ENCODE assay signal across 8 cellular contexts in the genomic region with DNA sequence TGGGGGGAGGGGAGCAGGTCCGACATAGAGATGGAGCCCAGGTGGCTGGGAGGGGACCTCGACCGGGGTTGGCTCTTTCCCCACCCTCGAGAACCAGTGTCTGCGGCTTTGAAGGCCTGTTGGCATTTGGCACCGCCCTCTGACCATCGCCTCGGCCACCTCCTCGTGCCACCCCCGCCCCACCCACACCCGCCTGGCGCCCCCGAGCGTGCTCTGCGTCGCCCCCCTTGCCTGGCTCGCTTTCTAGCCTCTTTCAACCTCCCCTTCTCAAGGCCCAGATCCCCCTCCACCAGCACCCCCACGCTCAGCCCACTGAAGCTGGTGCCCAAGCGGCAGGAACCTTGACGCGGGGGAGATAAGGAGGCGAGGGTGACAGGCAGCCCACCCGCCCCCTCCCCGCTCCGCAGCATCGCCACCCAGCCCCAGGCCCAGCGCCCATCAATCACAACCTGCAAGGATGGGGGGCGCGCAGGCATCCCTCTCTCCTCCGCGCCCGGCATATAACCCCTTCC. TPM values are rescaled to one million over a fixed set of nuclear protein-coding genes. Genes with fewer than 3 reads are reported as not detected.
DNase-seq lines count a peak whose midpoint lies in the region; ATAC-seq and TF ChIP-seq lines count a peak whose summit lies in the region.

No MANE protein-coding gene starts in this region.

- peak overlapping the region; percentile 86 for H3K9ac ChIP-seq in BLaER1
- H3K9ac ChIP-seq in H9 (ENCODE audit: extremely low read depth, insufficient read length, low read length), result peak overlapping the region; percentile 43
- H3K9ac ChIP-seq in skeletal muscle tissue (ENCODE audit: low read depth in 1 of 3, low read length in 3 of 3), result peak overlapping the region; percentile 74 to 89 (median 88)

- peaks cover 15% of the 10 kb centered on the region for H3K23me2 ChIP-seq in H9 (ENCODE audit: insufficient read length, low read depth, low read length, poor library complexity, severe bottlenecking)

- CTCF ChIA-PET in activated CD4-positive, alpha-beta memory T cell treated with anti-CD3 and anti-CD28 coated beads, Interleukin-2, amount 10 ng/mL, durations not matched to agents 7 days and 5 days (lab: Charles Lee), result interaction anchor here (3.0 kb wide), 1 partner anchor 32 kb away, joined by 15 read pairs; no protein-coding TSS in a partner anchor

- peak overlapping the region; percentile 98 for H3K4me3 Mint-ChIP-seq in H9
- H3K4me3 Mint-ChIP-seq in activated CD4-positive, alpha-beta memory T cell treated with anti-CD3 and anti-CD28 coated beads, Interleukin-2, amount 10 ng/mL, durations not matched to agents 7 days and 5 days, result peak overlapping the region; percentile 93

- no peak overlapping the region for H3K4ac ChIP-seq in H9 (ENCODE audit: low read depth, low read length)

- H3K79me1 ChIP-seq in H9 (ENCODE audit: insufficient read depth, low read depth, low read length, poor library complexity, severe bottlenecking), result peaks cover 4% of the 10 kb centered on the region

- H2BK15ac ChIP-seq in H9 (ENCODE audit: low read depth, low read length), result no peak overlapping the region

- ATAC-seq in HG02973 (IDR thresholded peaks at IDR 0.05; ENCODE audit: unreplicated experiment), result no peak

- H2BK20ac ChIP-seq in H9 (ENCODE audit: low read depth, low read length, poor library complexity, severe bottlenecking), result no peak overlapping the region

- H3K4me1 ChIP-seq in BLaER1 (peaks cover 65% of the 10 kb centered on the region), H9 (ENCODE audit: insufficient read depth, low read length) (peaks cover 4% of the 10 kb centered on the region; the same call in 1 of the 2 replicates), left ventricle myocardium inferior (peaks cover 60% of the 10 kb centered on the region), skeletal muscle tissue (ENCODE audit: control insufficient read depth in 3 of 3, insufficient read depth in 3 of 3, low read length in 3 of 3) (peaks cover 66 to 70% (median 67%) of the 10 kb centered on the region in 3 donors)

- no peaks in the 10 kb centered on the region for H3K9me3 ChIP-seq in BLaER1
- no peaks in the 10 kb centered on the region for H3K9me3 ChIP-seq in H9 (ENCODE audit: control insufficient read depth, low read depth, low read length)
- no peaks in the 10 kb centered on the region for H3K9me3 ChIP-seq in left ventricle myocardium inferior (replicated peaks)
- no peaks in the 10 kb centered on the region for H3K9me3 ChIP-seq in skeletal muscle tissue (ENCODE audit: control insufficient read depth in 3 of 3, low read length in 3 of 3)

- H2AK5ac ChIP-seq in H9 (ENCODE audit: insufficient read length, low read length), result no peak overlapping the region

- peaks cover 37 to 55% of the 10 kb centered on the region in 2 experiments for H3K4me1 Mint-ChIP-seq in H9
- peaks cover 64% of the 10 kb centered on the region for H3K4me1 Mint-ChIP-seq in activated CD4-positive, alpha-beta memory T cell treated with anti-CD3 and anti-CD28 coated beads, Interleukin-2, amount 10 ng/mL, durations not matched to agents 7 days and 5 days

- no peak overlapping the region for H2BK12ac ChIP-seq in H9 (ENCODE audit: insufficient read length, low read depth, low read length)

- H4K8ac ChIP-seq in H9 (replicated peaks; ENCODE audit: insufficient read length, low read depth, low read length), result no peak overlapping the region

- H3T11ph ChIP-seq in H9 (ENCODE audit: low read length), result no peak overlapping the region

- H3K4me3 ChIP-seq in BLaER1 (peak overlapping the region; percentile 87), left ventricle myocardium inferior (peak overlapping the region; percentile 92), skeletal muscle tissue (ENCODE audit: low read length in 3 of 3) (peak overlapping the region; percentile 69 to 77 (median 72))

- H3K4me2 ChIP-seq in BLaER1, result peak overlapping the region; percentile 98
- H3K4me2 ChIP-seq in H9 (ENCODE audit: insufficient read depth, insufficient read length, low read length), result peak overlapping the region; percentile 68

- H3K27ac Mint-ChIP-seq in H9, result peak overlapping the region in 1 of 3 experiments; percentile 88; a peak in 2 of 7 replicates
- no peak overlapping the region for H3K27ac Mint-ChIP-seq in activated CD4-positive, alpha-beta memory T cell treated with anti-CD3 and anti-CD28 coated beads, Interleukin-2, amount 10 ng/mL, durations not matched to agents 7 days and 5 days

- H4K5ac ChIP-seq in H9 (ENCODE audit: insufficient read length, low read depth, low read length), result no peak overlapping the region

- H4K91ac ChIP-seq in H9 (ENCODE audit: insufficient read length, low read depth, low read length), result no peak overlapping the region

- H3K56ac ChIP-seq in H9 (ENCODE audit: insufficient read length, low read depth, low read length), result no peak overlapping the region

- no peak overlapping the region for H3K23ac ChIP-seq in H9 (ENCODE audit: insufficient read length, low read depth, low read length)

- H3K36me3 ChIP-seq in BLaER1 (peaks cover 41% of the 10 kb centered on the region), left ventricle myocardium inferior (peaks cover 9% of the 10 kb centered on the region), skeletal muscle tissue (ENCODE audit: control insufficient read depth in 3 of 3, insufficient read depth in 3 of 3, low read length in 3 of 3) (peaks cover 9 to 19% (median 15%) of the 10 kb centered on the region in 3 donors)

- intact Hi-C loops in left ventricle myocardium inferior (cut with micrococcal nuclease), result no loop called here

- no peaks in the 10 kb centered on the region for H3K27me3 Mint-ChIP-seq in H9 (ENCODE audit: low read depth)
- no peaks in the 10 kb centered on the region for H3K27me3 Mint-ChIP-seq in activated CD4-positive, alpha-beta memory T cell treated with anti-CD3 and anti-CD28 coated beads, Interleukin-2, amount 10 ng/mL, durations not matched to agents 7 days and 5 days

- no peak overlapping the region for H3K18ac ChIP-seq in H9 (ENCODE audit: insufficient read length, low read depth, low read length)

- H3K27ac ChIP-seq in BLaER1, result peak overlapping the region; percentile 80
- no peak overlapping the region for H3K27ac ChIP-seq in H9 (ENCODE audit: insufficient read length, low read depth, low read length)
- H3K27ac ChIP-seq in left ventricle myocardium inferior (replicated peaks), result peak overlapping the region; percentile 80
- peak overlapping the region; percentile 99 for H3K27ac ChIP-seq in skeletal muscle tissue (ENCODE audit: low read depth, low read length)

- H3K14ac ChIP-seq in H9 (ENCODE audit: insufficient read depth, low read length), result peak overlapping the region; percentile 68

- H3K36me3 Mint-ChIP-seq in H9 (ENCODE audit: insufficient read depth in 1 of 3, low read depth in 3 of 3), result peaks cover 25 to 39% (median 36%) of the 10 kb centered on the region in 3 experiments
- peaks cover 36% of the 10 kb centered on the region for H3K36me3 Mint-ChIP-seq in activated CD4-positive, alpha-beta memory T cell treated with anti-CD3 and anti-CD28 coated beads, Interleukin-2, amount 10 ng/mL, durations not matched to agents 7 days and 5 days (ENCODE audit: low read depth)

- peaks cover 9% of the 10 kb centered on the region; the same call in 1 of the 2 replicates for H3K79me2 ChIP-seq in H9 (ENCODE audit: insufficient read depth, low read length)

- H2BK5ac ChIP-seq in H9 (ENCODE audit: insufficient read length, low read length), result no peak overlapping the region

- WGBS in H9 (ENCODE audit: extremely low coverage, insufficient read length, low lambda C conversion rate), result no CpG with 5 or more reads among the region's 32 CpGs

- H4K20me1 ChIP-seq in BLaER1 (peaks cover 55% of the 10 kb centered on the region), H9 (ENCODE audit: control insufficient read depth, insufficient read depth, insufficient read length) (peaks cover 4% of the 10 kb centered on the region)

- H3K27me3 ChIP-seq in BLaER1 (no peaks in the 10 kb centered on the region), H9 (ENCODE audit: insufficient read depth, low read length) (peaks cover 4% of the 10 kb centered on the region; the same call in 1 of the 2 replicates), left ventricle myocardium inferior (ENCODE audit: low read depth) (no peaks in the 10 kb centered on the region), skeletal muscle tissue (ENCODE audit: control insufficient read depth in 3 of 3, insufficient read depth in 3 of 3, low read length in 3 of 3) (no peaks in the 10 kb centered on the region)

- no peak overlapping the region for H2BK120ac ChIP-seq in H9 (ENCODE audit: low read depth, low read length, poor library complexity, severe bottlenecking)

- TF ChIP-seq CTCF in H9 (conservative IDR thresholded peaks at IDR 0.05) (no peak), left ventricle myocardium inferior (IDR thresholded peaks at IDR 0.05; ENCODE audit: borderline replicate concordance) (no peak), GM10266 (IDR thresholded peaks at IDR 0.05; ENCODE audit: control insufficient read depth, insufficient read depth, low read depth, missing control alignments) (no peak)

- DNase-seq in H9, result peak; percentile 73
- peak; percentile 31 for DNase-seq in activated CD4-positive, alpha-beta memory T cell treated with anti-CD3 and anti-CD28 coated beads, Interleukin-2, amount 10 ng/mL, durations not matched to agents 7 days and 5 days
- no peak for DNase-seq in left ventricle myocardium inferior
- no peak for DNase-seq in GM10266 (ENCODE audit: extremely low spot score)
- DNase-seq in middle frontal gyrus (ENCODE audit: extremely low spot score, low spot score), result no peak

- H3K9me3 Mint-ChIP-seq in H9, result peaks cover 0 to 7% of the 10 kb centered on the region in 2 experiments; a peak in 1 of 5 replicates
- no peaks in the 10 kb centered on the region for H3K9me3 Mint-ChIP-seq in activated CD4-positive, alpha-beta memory T cell treated with anti-CD3 and anti-CD28 coated beads, Interleukin-2, amount 10 ng/mL, durations not matched to agents 7 days and 5 days

- POLR2A ChIA-PET in activated CD4-positive, alpha-beta memory T cell treated with anti-CD3 and anti-CD28 coated beads, Interleukin-2, amount 10 ng/mL, durations not matched to agents 7 days and 5 days (lab: Charles Lee), result interaction anchor here (0.6 to 1.5 kb wide), 3 partner anchors 12 to 40 kb away, joined by 3 to 6 read pairs (median 4); no protein-coding TSS in a partner anchor

- H2AFZ ChIP-seq in H9 (ENCODE audit: low read length), result no peak overlapping the region

RNA-seq across cellular contexts. Expression of gene CACNB1, which starts 0.6 kb away (rescaled TPM):
- total RNA-seq in H9 (2021) (17.5 and 20.0 TPM in 2 replicates), left ventricle myocardium inferior (3.7 TPM), skeletal muscle tissue (146 TPM)
- total RNA-seq in activated CD4-positive, alpha-beta memory T cell treated with anti-CD3 and anti-CD28 coated beads, Interleukin-2, amount 10 ng/mL, durations not matched to agents 7 days and 5 days, result 10 to 100 TPM; 19.5 to 24.0 TPM

RNA-seq across cellular contexts. Expression of gene RPL19, which starts 3.2 kb away (rescaled TPM):
- total RNA-seq in H9 (2021), result 2,038 and 2,051 TPM in 2 replicates
- 1,000 to 10,000 TPM; 1,724 to 1,761 TPM for total RNA-seq in activated CD4-positive, alpha-beta memory T cell treated with anti-CD3 and anti-CD28 coated beads, Interleukin-2, amount 10 ng/mL, durations not matched to agents 7 days and 5 days
- 944 TPM for total RNA-seq in left ventricle myocardium inferior
- total RNA-seq in skeletal muscle tissue, result 1,766 TPM

RNA-seq across cellular contexts. Expression of gene STAC2, which starts 28.9 kb away (rescaled TPM):
- 1.5 and 2.5 TPM in 2 replicates for total RNA-seq in H9 (2021)
- not detected for total RNA-seq in activated CD4-positive, alpha-beta memory T cell treated with anti-CD3 and anti-CD28 coated beads, Interleukin-2, amount 10 ng/mL, durations not matched to agents 7 days and 5 days
- total RNA-seq in left ventricle myocardium inferior, result 0.36 TPM
- total RNA-seq in skeletal muscle tissue, result not detected

RNA-seq across cellular contexts. Expression of gene ARL5C, which starts 30.9 kb away (rescaled TPM):
- not detected in 2 replicates for total RNA-seq in H9 (2021)
- under 1 TPM in 1 of 2 experiments, not detected in 1; 0.15 TPM for total RNA-seq in activated CD4-positive, alpha-beta memory T cell treated with anti-CD3 and anti-CD28 coated beads, Interleukin-2, amount 10 ng/mL, durations not matched to agents 7 days and 5 days
- not detected for total RNA-seq in left ventricle myocardium inferior
- total RNA-seq in skeletal muscle tissue, result under 0.01 TPM

RNA-seq across cellular contexts. Expression of gene PLXDC1, which starts 45.4 kb away (rescaled TPM):
- total RNA-seq in H9 (2021) (1.6 and 2.0 TPM in 2 replicates), left ventricle myocardium inferior (12.2 TPM), skeletal muscle tissue (0.52 TPM)
- 1 to 10 TPM; 7.2 to 7.3 TPM for total RNA-seq in activated CD4-positive, alpha-beta memory T cell treated with anti-CD3 and anti-CD28 coated beads, Interleukin-2, amount 10 ng/mL, durations not matched to agents 7 days and 5 days

Comparison
In these comparisons a context has a peak if more than half of its experiments do, and no peak if none do; other contexts are left out.
1. DNase-seq: peak in H9 (single experiment) and activated CD4-positive, alpha-beta memory T cell treated with anti-CD3 and anti-CD28 coated beads, Interleukin-2, amount 10 ng/mL, durations not matched to agents 7 days and 5 days (single experiment); none in left ventricle myocardium inferior (single experiment), GM10266 (single experiment) and middle frontal gyrus (single experiment).
2. Peak in every context shown above with its lines, with median percentiles within 50 percentile points of each other: H3K4me3 ChIP-seq and H3K9ac ChIP-seq.